ENCODE assay signal across 18 cellular contexts in genomic region chr3:197513953-197514785, GRCh38. TPM values are rescaled to one million over a fixed set of nuclear protein-coding genes. Genes with fewer than 3 reads are reported as not detected.
DNase-seq lines count a peak whose midpoint lies in the region; ATAC-seq and TF ChIP-seq lines count a peak whose summit lies in the region.
"Had no signal": no experiment of that assay in that cellular context is flagged by ENCODE, and none has a peak within 500 bp of the region (broad histone marks: within the 10 kb centered on the region; RNA-seq: fewer than 3 reads in every experiment).

No MANE protein-coding gene starts in this region.

- intact Hi-C loops in activated naive CD4-positive, alpha-beta T cell treated with anti-CD3 and anti-CD28 coated beads for 36 hours (cut with micrococcal nuclease), result no loop called here
- intact Hi-C loops in activated CD8-positive, alpha-beta T cell treated with anti-CD3 and anti-CD28 coated beads for 36 hours (cut with micrococcal nuclease), result no loop called here

- no peak for TF ChIP-seq POLR2A in suprapubic skin (IDR thresholded peaks at IDR 0.05)

- ATAC-seq in activated CD8-positive, alpha-beta T cell treated with anti-CD3 and anti-CD28 coated beads for 36 hours, result no peak
- ATAC-seq: body of pancreas, heart right ventricle had no signal

- peaks cover 31% of the 10 kb centered on the region for H3K36me3 Mint-ChIP-seq in activated naive CD4-positive, alpha-beta T cell treated with anti-CD3 and anti-CD28 coated beads for 36 hours (ENCODE audit: low read depth)
- peaks cover 55% of the 10 kb centered on the region for H3K36me3 Mint-ChIP-seq in activated CD8-positive, alpha-beta T cell treated with anti-CD3 and anti-CD28 coated beads for 36 hours (ENCODE audit: low read depth)
- H3K36me3 Mint-ChIP-seq in glutamatergic neuron (ENCODE audit: unreplicated experiment), result no peaks in the 10 kb centered on the region

- H3K27me3 ChIP-seq in suprapubic skin, result no peaks in the 10 kb centered on the region
- no peaks in the 10 kb centered on the region for H3K27me3 ChIP-seq in right atrium auricular region
- H3K27me3 ChIP-seq: body of pancreas, heart right ventricle, neural progenitor cell had no signal

- H3K27ac ChIP-seq in suprapubic skin, result peak overlapping the region; percentile 16
- no peak overlapping the region for H3K27ac ChIP-seq in right atrium auricular region
- H3K27ac ChIP-seq: body of pancreas, heart right ventricle, neural progenitor cell, VCaP had no signal

- peaks cover 18% of the 10 kb centered on the region for H3K4me1 Mint-ChIP-seq in activated naive CD4-positive, alpha-beta T cell treated with anti-CD3 and anti-CD28 coated beads for 36 hours (ENCODE audit: low read depth)
- H3K4me1 Mint-ChIP-seq in activated CD8-positive, alpha-beta T cell treated with anti-CD3 and anti-CD28 coated beads for 36 hours (ENCODE audit: low read depth), result peaks cover 22% of the 10 kb centered on the region
- H3K4me1 Mint-ChIP-seq in glutamatergic neuron (ENCODE audit: low read depth, unreplicated experiment), result peaks cover 28% of the 10 kb centered on the region

- DNase-seq in activated naive CD4-positive, alpha-beta T cell treated with anti-CD3 and anti-CD28 coated beads for 36 hours, result no peak
- no peak for DNase-seq in activated naive CD4-positive, alpha-beta T cell treated with Interleukin-2 at 50 U/mL for 16 hours
- DNase-seq in activated CD8-positive, alpha-beta T cell treated with anti-CD3 and anti-CD28 coated beads for 36 hours, result no peak
- no peak for DNase-seq in glutamatergic neuron
- no peak for DNase-seq in suprapubic skin (ENCODE audit: low spot score in 2 of 2)
- DNase-seq in right atrium auricular region (ENCODE audit: low spot score), result no peak
- DNase-seq in NCI-H1436 treated with DMSO at 0.1 percent for 48 hours (lab: John Stamatoyannopoulos, UW), result no peak
- DNase-seq in NCI-H774 (lab: John Stamatoyannopoulos, UW), result no peak
- DNase-seq: ACHN; body of pancreas; CD4-positive, alpha-beta memory T cell; DMS79 treated with DMSO at 0.1 percent for 48 hours; heart right ventricle; NCI-H1417 treated with DMSO at 0.1 percent for 48 hours had no signal

- no peak for TF ChIP-seq CTCF in activated CD8-positive, alpha-beta T cell treated with anti-CD3 and anti-CD28 coated beads for 36 hours (IDR thresholded peaks at IDR 0.05)
- TF ChIP-seq CTCF in glutamatergic neuron (IDR thresholded peaks at IDR 0.05; ENCODE audit: partially characterized antibody, unreplicated experiment) (no peak), suprapubic skin (IDR thresholded peaks at IDR 0.05) (no peak), right atrium auricular region (IDR thresholded peaks at IDR 0.05) (no peak)

- H3K27me3 Mint-ChIP-seq in activated naive CD4-positive, alpha-beta T cell treated with anti-CD3 and anti-CD28 coated beads for 36 hours (ENCODE audit: low read depth), result no peaks in the 10 kb centered on the region
- H3K27me3 Mint-ChIP-seq in activated CD8-positive, alpha-beta T cell treated with anti-CD3 and anti-CD28 coated beads for 36 hours, result no peaks in the 10 kb centered on the region
- peaks cover 11% of the 10 kb centered on the region for H3K27me3 Mint-ChIP-seq in glutamatergic neuron (ENCODE audit: unreplicated experiment)
- H3K27me3 Mint-ChIP-seq: CD4-positive, alpha-beta memory T cell had no signal

- WGBS in suprapubic skin, result 87% methylated on average over 13 of the region's 18 CpGs

- no peak overlapping the region for H3K4me3 ChIP-seq in suprapubic skin
- H3K4me3 ChIP-seq in right atrium auricular region, result no peak overlapping the region
- H3K4me3 ChIP-seq: body of pancreas, HAP-1, heart right ventricle, neural progenitor cell had no signal

- H3K4me1 ChIP-seq in suprapubic skin (peaks cover 37% of the 10 kb centered on the region), right atrium auricular region (no peaks in the 10 kb centered on the region)

- peak overlapping the region; percentile 53 for H3K27ac Mint-ChIP-seq in activated naive CD4-positive, alpha-beta T cell treated with anti-CD3 and anti-CD28 coated beads for 36 hours
- H3K27ac Mint-ChIP-seq in activated CD8-positive, alpha-beta T cell treated with anti-CD3 and anti-CD28 coated beads for 36 hours, result peak overlapping the region; percentile 21
- H3K27ac Mint-ChIP-seq in glutamatergic neuron (ENCODE audit: unreplicated experiment), result peak overlapping the region; percentile 4
- H3K27ac Mint-ChIP-seq: dendritic cell treated with granulocyte-macrophage colony-stimulating factor and Interleukin-4, amounts not matched to agents 40 ng/mL and 50 ng/mL, for 4 days; neural progenitor cell had no signal

- H3K4me3 Mint-ChIP-seq in activated naive CD4-positive, alpha-beta T cell treated with anti-CD3 and anti-CD28 coated beads for 36 hours, result no peak overlapping the region
- no peak overlapping the region for H3K4me3 Mint-ChIP-seq in activated CD8-positive, alpha-beta T cell treated with anti-CD3 and anti-CD28 coated beads for 36 hours
- H3K4me3 Mint-ChIP-seq in glutamatergic neuron (ENCODE audit: unreplicated experiment), result no peak overlapping the region
- H3K4me3 Mint-ChIP-seq: CD4-positive, alpha-beta memory T cell; dendritic cell treated with granulocyte-macrophage colony-stimulating factor and Interleukin-4, amounts not matched to agents 40 ng/mL and 50 ng/mL, for 4 days; neural progenitor cell had no signal

- H3K9me3 ChIP-seq in suprapubic skin, result no peaks in the 10 kb centered on the region
- no peaks in the 10 kb centered on the region for H3K9me3 ChIP-seq in right atrium auricular region
- H3K9me3 ChIP-seq: body of pancreas, HAP-1, heart right ventricle had no signal

- POLR2A ChIA-PET in activated CD8-positive, alpha-beta T cell treated with anti-CD3 and anti-CD28 coated beads for 36 hours (lab: Charles Lee), result no interaction called here

- CTCF ChIA-PET in activated naive CD4-positive, alpha-beta T cell treated with anti-CD3 and anti-CD28 coated beads for 36 hours (lab: Charles Lee), result interaction anchor here (1.5 to 2.6 kb wide), 2 partner anchors 12 to 257 kb away, joined by 6 to 12 read pairs; no protein-coding TSS in a partner anchor
- CTCF ChIA-PET in activated CD8-positive, alpha-beta T cell treated with anti-CD3 and anti-CD28 coated beads for 36 hours (lab: Charles Lee), result interaction anchor here (0.9 to 1.5 kb wide), 2 partner anchors 12 to 47 kb away, joined by 3 to 6 read pairs; no protein-coding TSS in a partner anchor

- peaks cover 7% of the 10 kb centered on the region for H3K36me3 ChIP-seq in suprapubic skin
- no peaks in the 10 kb centered on the region for H3K36me3 ChIP-seq in right atrium auricular region
- H3K36me3 ChIP-seq: HAP-1, neural progenitor cell had no signal

- H3K9me3 Mint-ChIP-seq in activated naive CD4-positive, alpha-beta T cell treated with anti-CD3 and anti-CD28 coated beads for 36 hours, result no peaks in the 10 kb centered on the region
- H3K9me3 Mint-ChIP-seq in activated CD8-positive, alpha-beta T cell treated with anti-CD3 and anti-CD28 coated beads for 36 hours, result peaks cover 5% of the 10 kb centered on the region
- no peaks in the 10 kb centered on the region for H3K9me3 Mint-ChIP-seq in glutamatergic neuron (ENCODE audit: unreplicated experiment)
- H3K9me3 Mint-ChIP-seq: dendritic cell treated with granulocyte-macrophage colony-stimulating factor and Interleukin-4, amounts not matched to agents 40 ng/mL and 50 ng/mL, for 4 days; neural progenitor cell had no signal

- TF ChIP-seq EP300 in suprapubic skin (IDR thresholded peaks at IDR 0.05), result no peak

RNA-seq across cellular contexts. Expression of gene BDH1, which starts 41.6 kb away (rescaled TPM):
- total RNA-seq in activated naive CD4-positive, alpha-beta T cell treated with anti-CD3 and anti-CD28 coated beads for 36 hours, result 10 to 100 TPM; 70.7 to 71.2 TPM
- total RNA-seq in activated CD8-positive, alpha-beta T cell treated with anti-CD3 and anti-CD28 coated beads for 36 hours, result 100 to 1,000 TPM; 118 to 126 TPM
- total RNA-seq in glutamatergic neuron (ENCODE audit: unreplicated experiment), result 19.4 TPM
- total RNA-seq in suprapubic skin, result 10 to 100 TPM; 40.7 to 70.7 (median 43.1) TPM
- total RNA-seq in right atrium auricular region, result 10 to 100 TPM in 1 of 2 donors, 1 to 10 TPM in 1; 4.0 to 48.3 TPM
